17 cellular contexts compared by ENCODE assay signal in genomic region chr9:36963356-36963755, GRCh38.
"Had no signal": no experiment of that assay in that cellular context is flagged by ENCODE, and none has a peak within 500 bp of the region (broad histone marks: within the 10 kb centered on the region; RNA-seq: fewer than 3 reads in every experiment).

No MANE protein-coding gene starts in this region.

- H3K4me1 ChIP-seq: foreskin keratinocyte, parathyroid adenoma, upper lobe of left lung had no signal

- H3K9me3 ChIP-seq: tibial artery, upper lobe of left lung, vagina had no signal

- H3K4me3 Mint-ChIP-seq: dendritic cell treated with granulocyte-macrophage colony-stimulating factor and Interleukin-4, amounts not matched to agents 40 ng/mL and 50 ng/mL, for 4 days; naive thymus-derived CD8-positive, alpha-beta T cell; neural crest cell; stimulated activated naive CD8-positive, alpha-beta T cell treated with anti-CD3 and anti-CD28 coated beads, Interleukin-15, Interleukin-2, amounts not matched to agents 100 ng/mL and 50 ng/mL, for 24 hours had no signal

- DNase-seq: erythroblast; foreskin keratinocyte; left colon; left ventricle myocardium superior; mesenchymal stem cell; right cardiac atrium; small intestine; stimulated activated CD4-positive, alpha-beta T cell treated with anti-CD3 and anti-CD28 coated beads, Interleukin-12 subunit alpha, Interleukin-12 subunit beta, amount 100 ng/mL, for 4 hours had no signal

- H3K27ac ChIP-seq: foreskin keratinocyte, hepatocyte, parathyroid adenoma, tibial artery, upper lobe of left lung, vagina had no signal

- H2AFZ ChIP-seq: hepatocyte, parathyroid adenoma had no signal

- H3K9ac ChIP-seq: parathyroid adenoma had no signal

- H3K36me3 Mint-ChIP-seq: naive thymus-derived CD8-positive, alpha-beta T cell had no signal

- ATAC-seq: foreskin keratinocyte; left colon; left ventricle myocardium superior; naive thymus-derived CD8-positive, alpha-beta T cell; right cardiac atrium had no signal

- H3K27me3 ChIP-seq: hepatocyte, upper lobe of left lung, vagina had no signal

- H3K79me2 ChIP-seq: hepatocyte, parathyroid adenoma had no signal

- H3K4me2 ChIP-seq: hepatocyte had no signal

- H3K27ac Mint-ChIP-seq: dendritic cell treated with granulocyte-macrophage colony-stimulating factor and Interleukin-4, amounts not matched to agents 40 ng/mL and 50 ng/mL, for 4 days; naive thymus-derived CD8-positive, alpha-beta T cell; stimulated activated naive CD8-positive, alpha-beta T cell treated with anti-CD3 and anti-CD28 coated beads, Interleukin-15, Interleukin-2, amounts not matched to agents 100 ng/mL and 50 ng/mL, for 24 hours had no signal

- H3K9me3 Mint-ChIP-seq: dendritic cell treated with granulocyte-macrophage colony-stimulating factor and Interleukin-4, amounts not matched to agents 40 ng/mL and 50 ng/mL, for 4 days; naive thymus-derived CD8-positive, alpha-beta T cell; neural crest cell; stimulated activated naive CD8-positive, alpha-beta T cell treated with anti-CD3 and anti-CD28 coated beads, Interleukin-15, Interleukin-2, amounts not matched to agents 100 ng/mL and 50 ng/mL, for 24 hours had no signal
